In the genomic region with DNA sequence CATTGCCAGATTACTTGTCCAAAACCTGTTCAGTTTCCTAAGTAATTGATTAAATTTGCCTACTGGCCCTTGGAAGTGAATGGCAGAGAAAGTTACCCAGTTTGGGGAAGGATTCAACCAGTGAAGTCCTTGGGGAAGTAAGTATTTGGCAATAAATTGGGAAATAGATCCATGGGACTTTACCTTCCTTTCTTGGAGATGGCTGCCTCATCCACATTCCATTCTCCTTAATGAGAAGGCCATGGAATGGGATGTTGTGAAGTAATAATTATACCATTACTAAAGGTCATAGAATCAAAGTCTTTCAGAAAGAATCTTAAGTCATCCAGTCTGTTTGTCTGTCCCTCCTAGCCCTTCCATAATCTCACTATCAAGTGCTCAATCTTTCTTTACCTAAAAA, we compare ENCODE assay signal across 26 cellular contexts. TPM values are rescaled to one million over a fixed set of nuclear protein-coding genes. Genes with fewer than 3 reads are reported as not detected.
A peak's percentile ranks its signal among the peaks of the same experiment; 100 is the strongest.
DNase-seq lines count a peak whose midpoint lies in the region; ATAC-seq and TF ChIP-seq lines count a peak whose summit lies in the region.
"Had no signal": no experiment of that assay in that cellular context is flagged by ENCODE, and none has a peak within 500 bp of the region (broad histone marks: within the 10 kb centered on the region; RNA-seq: fewer than 3 reads in every experiment).

No MANE protein-coding gene starts in this region.

- no peaks in the 10 kb centered on the region for H3K27me3 ChIP-seq in breast epithelium
- no peaks in the 10 kb centered on the region for H3K27me3 ChIP-seq in adipocyte (replicated peaks; ENCODE audit: control insufficient read depth, insufficient read depth, low read length)
- no peaks in the 10 kb centered on the region for H3K27me3 ChIP-seq in subcutaneous abdominal adipose tissue (ENCODE audit: control insufficient read depth in 5 of 5, insufficient read depth in 4 of 5, low read length in 5 of 5)
- no peaks in the 10 kb centered on the region for H3K27me3 ChIP-seq in gastroesophageal sphincter

- H3K27me3 Mint-ChIP-seq in MCF 10A (ENCODE audit: insufficient read depth, unreplicated experiment) = no peaks in the 10 kb centered on the region
- H3K27me3 Mint-ChIP-seq: IgD-negative memory B cell had no signal

- no peak for ATAC-seq in gastroesophageal sphincter
- ATAC-seq: GM12878, HCT116 had no signal

- no peak overlapping the region for H3K4me3 Mint-ChIP-seq in MCF 10A (ENCODE audit: unreplicated experiment)
- H3K4me3 Mint-ChIP-seq: CD8-positive, alpha-beta memory T cell; IgD-negative memory B cell had no signal

- no peaks in the 10 kb centered on the region for H3K9me3 Mint-ChIP-seq in MCF 10A (ENCODE audit: unreplicated experiment)
- H3K9me3 Mint-ChIP-seq: CD8-positive, alpha-beta memory T cell; IgD-negative memory B cell had no signal

- H3K9me3 ChIP-seq in breast epithelium (no peaks in the 10 kb centered on the region), adipocyte (ENCODE audit: control insufficient read depth, low read length) (no peaks in the 10 kb centered on the region), subcutaneous abdominal adipose tissue (ENCODE audit: control insufficient read depth in 5 of 5, low read length in 5 of 5) (no peaks in the 10 kb centered on the region), gastroesophageal sphincter (no peaks in the 10 kb centered on the region)

- H3K36me3 ChIP-seq in breast epithelium = no peaks in the 10 kb centered on the region
- H3K36me3 ChIP-seq in adipocyte (ENCODE audit: control insufficient read depth, insufficient read depth, low read length, severe bottlenecking) = no peaks in the 10 kb centered on the region
- no peaks in the 10 kb centered on the region for H3K36me3 ChIP-seq in subcutaneous abdominal adipose tissue (ENCODE audit: control insufficient read depth in 5 of 5, insufficient read depth in 5 of 5, low read length in 5 of 5)
- H3K36me3 ChIP-seq in gastroesophageal sphincter = no peaks in the 10 kb centered on the region

- H3K27ac ChIP-seq in breast epithelium (peak overlapping the region in 1 of 2 donors; percentile 13), subcutaneous abdominal adipose tissue (ENCODE audit: low read depth, low read length) (peak overlapping the region; percentile 14), gastroesophageal sphincter (no peak overlapping the region)
- H3K27ac ChIP-seq: 22Rv1 had no signal

- TF ChIP-seq CTCF in MCF 10A (IDR thresholded peaks at IDR 0.05; ENCODE audit: unreplicated experiment) = no peak
- TF ChIP-seq CTCF in breast epithelium (IDR thresholded peaks at IDR 0.05) = no peak
- no peak for TF ChIP-seq CTCF in fibroblast of mammary gland (conservative IDR thresholded peaks at IDR 0.05; ENCODE audit: control insufficient read depth, insufficient read depth, low read depth, low read length)
- no peak for TF ChIP-seq CTCF in gastroesophageal sphincter (IDR thresholded peaks at IDR 0.05)

- H3K27ac Mint-ChIP-seq in MCF 10A (ENCODE audit: low read depth, unreplicated experiment) = no peak overlapping the region
- H3K27ac Mint-ChIP-seq: CD8-positive, alpha-beta memory T cell; IgD-negative memory B cell had no signal

- H3K4me1 Mint-ChIP-seq in MCF 10A (ENCODE audit: insufficient read depth, unreplicated experiment) = peaks cover 9% of the 10 kb centered on the region

- no peak overlapping the region for H3K4me3 ChIP-seq in breast epithelium
- peak overlapping the region; percentile 24 for H3K4me3 ChIP-seq in adipocyte (ENCODE audit: low read length)
- H3K4me3 ChIP-seq in fibroblast of mammary gland (ENCODE audit: control insufficient read depth, low read depth, low read length) = no peak overlapping the region
- H3K4me3 ChIP-seq in subcutaneous abdominal adipose tissue (ENCODE audit: low read depth in 1 of 5, low read length in 5 of 5) = no peak overlapping the region
- H3K4me3 ChIP-seq in gastroesophageal sphincter = no peak overlapping the region
- H3K4me3 ChIP-seq: GM12878 had no signal

- intact Hi-C loops in MCF 10A (cut with micrococcal nuclease) (no loop called here), breast epithelium (cut with DNase I; ENCODE audit: low total_unique reads) (no loop called here)

- POLR2A ChIA-PET in MCF 10A (lab: Yijun Ruan, JAX) = no interaction called here

- no TSS peak for BruUV-seq in MCF 10A (replicated peaks; lab: Mats Ljungman, UMichigan)

- DNase-seq in MCF 10A (ENCODE audit: unreplicated experiment) (peak; percentile 10), breast epithelium (ENCODE audit: low spot score in 2 of 2) (no peak), adipocyte (ENCODE audit: low read depth) (no peak), fibroblast of mammary gland (ENCODE audit: low read depth) (peak; percentile 65), SIG-M5 (lab: John Stamatoyannopoulos, UW) (no peak), Kasumi-1 (lab: John Stamatoyannopoulos, UW) (no peak)
- DNase-seq: ACHN; AML-193; C1 segment of cervical spinal cord; Calu3; CD8-positive, alpha-beta memory T cell; DMS153; GOT3; NCI-H1417; NCI-H187; NCI-H446; NCI-H526; OCI-M1 had no signal

- CTCF ChIA-PET in MCF 10A (lab: Yijun Ruan, JAX) = interaction anchor here (0.6 to 0.7 kb wide), 2 partner anchors 98 to 438 kb away, joined by 3 to 7 read pairs; no protein-coding TSS in a partner anchor

- H3K4me1 ChIP-seq in breast epithelium (no peaks in the 10 kb centered on the region), adipocyte (ENCODE audit: control insufficient read depth, insufficient read depth, low read length) (peaks cover 36% of the 10 kb centered on the region), subcutaneous abdominal adipose tissue (ENCODE audit: control insufficient read depth in 5 of 5, insufficient read depth in 5 of 5, low read length in 5 of 5) (peaks cover 3 to 24% (median 20%) of the 10 kb centered on the region in 5 donors), gastroesophageal sphincter (peaks cover 0 to 8% (median 0%) of the 10 kb centered on the region in 3 donors)

- H3K9ac ChIP-seq in adipocyte (ENCODE audit: low read length) = no peak overlapping the region
- peak overlapping the region in 1 of 5 donors; percentile 18 for H3K9ac ChIP-seq in subcutaneous abdominal adipose tissue (ENCODE audit: low read length in 5 of 5)

- TF ChIP-seq POLR2A in breast epithelium (IDR thresholded peaks at IDR 0.05) (no peak), gastroesophageal sphincter (IDR thresholded peaks at IDR 0.05) (no peak)

- no peak for TF ChIP-seq EP300 in gastroesophageal sphincter (IDR thresholded peaks at IDR 0.05)

- H3K36me3 Mint-ChIP-seq in MCF 10A (ENCODE audit: insufficient read depth, unreplicated experiment) = no peaks in the 10 kb centered on the region
- H3K36me3 Mint-ChIP-seq: IgD-negative memory B cell had no signal

RNA-seq across cellular contexts. Expression of a gene that starts 4.5 kb away (rescaled TPM):
- total RNA-seq in MCF 10A (2022) (24.1 and 24.7 TPM in 2 replicates), breast epithelium (10 to 100 TPM; 21.3 to 37.8 (median 27.2) TPM), gastroesophageal sphincter (10 to 100 TPM; 11.7 to 15.6 (median 13.1) TPM)

RNA-seq across cellular contexts. Expression of a gene that starts 13.3 kb away (rescaled TPM):
- total RNA-seq in MCF 10A (2022) (not detected in 2 replicates), breast epithelium (not detected), gastroesophageal sphincter (not detected)
- total RNA-seq: Calu3; CD8-positive, alpha-beta memory T cell; GM12878; M059J; SK-MEL-5 had no signal

Comparison
In these comparisons a context has a peak if more than half of its experiments do, and no peak if none do; other contexts are left out.
1. DNase-seq: peak in MCF 10A (single experiment) and fibroblast of mammary gland (single experiment); none in breast epithelium (0 of 2), adipocyte (single experiment), SIG-M5 (single experiment) and Kasumi-1 (0 of 2).